ENCODE assay signal across 1 cellular context in the genomic region with DNA sequence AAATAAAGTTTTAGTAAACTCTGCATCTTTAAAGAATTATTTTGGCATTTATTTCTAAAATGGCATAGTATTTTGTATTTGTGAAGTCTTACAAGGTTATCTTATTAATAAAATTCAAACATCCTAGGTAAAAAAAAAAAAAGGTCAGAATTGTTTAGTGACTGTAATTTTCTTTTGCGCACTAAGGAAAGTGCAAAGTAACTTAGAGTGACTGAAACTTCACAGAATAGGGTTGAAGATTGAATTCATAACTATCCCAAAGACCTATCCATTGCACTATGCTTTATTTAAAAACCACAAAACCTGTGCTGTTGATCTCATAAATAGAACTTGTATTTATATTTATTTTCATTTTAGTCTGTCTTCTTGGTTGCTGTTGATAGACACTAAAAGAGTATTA.
TF ChIP-seq lines count a peak whose summit lies in the region.

No MANE protein-coding gene starts in this region.

TF ChIP-seq in HepG2, 621 proteins besides CTCF, POLR2A, EP300 and RAD21 (continued from another document):
- TF ChIP-seq, protein P1, sequence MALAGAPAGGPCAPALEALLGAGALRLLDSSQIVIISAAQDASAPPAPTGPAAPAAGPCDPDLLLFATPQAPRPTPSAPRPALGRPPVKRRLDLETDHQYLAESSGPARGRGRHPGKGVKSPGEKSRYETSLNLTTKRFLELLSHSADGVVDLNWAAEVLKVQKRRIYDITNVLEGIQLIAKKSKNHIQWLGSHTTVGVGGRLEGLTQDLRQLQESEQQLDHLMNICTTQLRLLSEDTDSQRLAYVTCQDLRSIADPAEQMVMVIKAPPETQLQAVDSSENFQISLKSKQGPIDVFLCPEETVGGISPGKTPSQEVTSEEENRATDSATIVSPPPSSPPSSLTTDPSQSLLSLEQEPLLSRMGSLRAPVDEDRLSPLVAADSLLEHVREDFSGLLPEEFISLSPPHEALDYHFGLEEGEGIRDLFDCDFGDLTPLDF (CRISPR knock-in tag; IDR thresholded peaks at IDR 0.05), result peak; percentile 4; the same call in 1 of the 2 replicates
- TF ChIP-seq DBP (CRISPR knock-in tag; IDR thresholded peaks at IDR 0.05; ENCODE audit: not compliant biosample characterization) (no peak), HDAC6 (IDR thresholded peaks at IDR 0.05; ENCODE audit: low read depth, low read length) (peak; percentile 96), SP2 (CRISPR knock-in tag; IDR thresholded peaks at IDR 0.05) (no peak), ZBTB10 (CRISPR knock-in tag; IDR thresholded peaks at IDR 0.05; ENCODE audit: borderline replicate concordance) (no peak; the same call in 1 of the 2 replicates), ZNF878 (CRISPR knock-in tag; IDR thresholded peaks at IDR 0.05) (no peak; the same call in 1 of the 2 replicates), MBD4 (IDR thresholded peaks at IDR 0.05; ENCODE audit: borderline replicate concordance, low read length) (peak; percentile 82), THRA (CRISPR knock-in tag; IDR thresholded peaks at IDR 0.05; ENCODE audit: borderline replicate concordance) (0 out of 2 replicates have a peak, but pooled peaks have one; percentile 8), ZNF773 (CRISPR knock-in tag; IDR thresholded peaks at IDR 0.05; ENCODE audit: borderline replicate concordance) (no peak), KLF12 (CRISPR knock-in tag; IDR thresholded peaks at IDR 0.05; ENCODE audit: borderline replicate concordance) (peak; percentile 49; the same call in 1 of the 2 replicates), KLF11 (CRISPR knock-in tag; IDR thresholded peaks at IDR 0.05) (0 out of 2 replicates have a peak, but pooled peaks have one; percentile 11), SMC3 (IDR thresholded peaks at IDR 0.05; ENCODE audit: low read length) (no peak), ZNF337 (CRISPR knock-in tag; IDR thresholded peaks at IDR 0.05; ENCODE audit: borderline replicate concordance, low read depth) (no peak), HINFP (CRISPR knock-in tag; IDR thresholded peaks at IDR 0.05; ENCODE audit: low read depth) (no peak), HNRNPL (IDR thresholded peaks at IDR 0.05; ENCODE audit: low read depth, low read length) (no peak), SKI (IDR thresholded peaks at IDR 0.05; ENCODE audit: partially characterized antibody) (no peak), ZFY (CRISPR knock-in tag; IDR thresholded peaks at IDR 0.05) (no peak), SNAPC2 (CRISPR knock-in tag; IDR thresholded peaks at IDR 0.05) (no peak), MATR3 (CRISPR knock-in tag; IDR thresholded peaks at IDR 0.05) (no peak), TEAD2 (CRISPR knock-in tag; IDR thresholded peaks at IDR 0.05) (no peak), ATF1 (CRISPR knock-in tag; IDR thresholded peaks at IDR 0.05) (no peak), PAXIP1 (CRISPR knock-in tag; conservative IDR thresholded peaks at IDR 0.05) (no peak), KDM3A (CRISPR knock-in tag; IDR thresholded peaks at IDR 0.05; ENCODE audit: low read depth) (no peak), FIP1L1 (IDR thresholded peaks at IDR 0.05; ENCODE audit: borderline replicate concordance, insufficient read depth, low read depth, low read length) (no peak)
- TF ChIP-seq, protein P2, sequence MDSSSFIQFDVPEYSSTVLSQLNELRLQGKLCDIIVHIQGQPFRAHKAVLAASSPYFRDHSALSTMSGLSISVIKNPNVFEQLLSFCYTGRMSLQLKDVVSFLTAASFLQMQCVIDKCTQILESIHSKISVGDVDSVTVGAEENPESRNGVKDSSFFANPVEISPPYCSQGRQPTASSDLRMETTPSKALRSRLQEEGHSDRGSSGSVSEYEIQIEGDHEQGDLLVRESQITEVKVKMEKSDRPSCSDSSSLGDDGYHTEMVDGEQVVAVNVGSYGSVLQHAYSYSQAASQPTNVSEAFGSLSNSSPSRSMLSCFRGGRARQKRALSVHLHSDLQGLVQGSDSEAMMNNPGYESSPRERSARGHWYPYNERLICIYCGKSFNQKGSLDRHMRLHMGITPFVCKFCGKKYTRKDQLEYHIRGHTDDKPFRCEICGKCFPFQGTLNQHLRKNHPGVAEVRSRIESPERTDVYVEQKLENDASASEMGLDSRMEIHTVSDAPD (CRISPR knock-in tag; IDR thresholded peaks at IDR 0.05), result no peak
- TF ChIP-seq, protein P3, sequence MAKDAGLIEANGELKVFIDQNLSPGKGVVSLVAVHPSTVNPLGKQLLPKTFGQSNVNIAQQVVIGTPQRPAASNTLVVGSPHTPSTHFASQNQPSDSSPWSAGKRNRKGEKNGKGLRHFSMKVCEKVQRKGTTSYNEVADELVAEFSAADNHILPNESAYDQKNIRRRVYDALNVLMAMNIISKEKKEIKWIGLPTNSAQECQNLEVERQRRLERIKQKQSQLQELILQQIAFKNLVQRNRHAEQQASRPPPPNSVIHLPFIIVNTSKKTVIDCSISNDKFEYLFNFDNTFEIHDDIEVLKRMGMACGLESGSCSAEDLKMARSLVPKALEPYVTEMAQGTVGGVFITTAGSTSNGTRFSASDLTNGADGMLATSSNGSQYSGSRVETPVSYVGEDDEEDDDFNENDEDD (CRISPR knock-in tag; IDR thresholded peaks at IDR 0.05; ENCODE audit: borderline replicate concordance), result no peak
